ENCODE assay signal across 8 cellular contexts in the genomic region with DNA sequence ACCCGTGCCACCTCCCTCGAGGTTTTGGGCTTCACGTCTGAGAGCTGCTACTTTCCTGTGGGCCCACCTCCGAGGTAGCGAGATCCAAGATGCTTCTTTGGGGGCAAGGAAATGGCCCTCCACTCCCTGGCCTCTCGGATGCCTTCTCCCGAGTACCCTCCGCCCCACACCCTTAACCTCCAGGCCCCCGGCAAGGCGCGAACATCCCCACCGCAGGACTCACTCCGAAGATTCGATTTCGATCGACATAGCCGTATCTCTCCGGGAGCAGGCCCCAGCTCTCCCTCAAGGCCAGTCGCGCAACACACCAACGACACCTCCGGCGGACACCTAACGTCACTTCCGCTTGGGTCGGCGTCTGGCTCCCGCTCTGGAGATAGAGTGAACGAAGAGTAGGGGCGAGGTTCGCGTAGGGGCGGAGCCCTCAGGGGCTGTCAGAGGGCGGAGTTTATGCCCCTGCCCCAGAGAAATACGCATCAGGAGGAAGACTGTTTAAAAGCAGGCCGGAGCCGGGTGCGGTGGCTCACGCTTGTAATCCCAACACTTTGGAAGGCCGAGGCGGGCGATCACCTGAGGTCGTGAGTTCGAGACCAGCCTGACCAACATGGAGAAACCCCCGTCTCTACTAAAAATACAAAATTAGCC. TPM values are rescaled to one million over a fixed set of nuclear protein-coding genes. Genes with fewer than 3 reads are reported as not detected.
DNase-seq lines count a peak whose midpoint lies in the region; ATAC-seq and TF ChIP-seq lines count a peak whose summit lies in the region.

A gene (minus strand): TSS at position 315 of the 645 bp plus-strand sequence. CDS start 66 bp downstream, at position 249.

- no TSS peak for BruUV-seq in Panc1 (replicated peaks; lab: Mats Ljungman, UMichigan)

- peak within 1 kb of the TSS; percentile 99 for H3K4me3 Mint-ChIP-seq in activated T-cell treated with anti-CD3 and anti-CD28 coated beads, Interleukin-2, amount 50 U/mL, for 4 hours

- CTCF ChIA-PET in Panc1 (lab: Charles Lee): no interaction called here

- no peaks in the 10 kb centered on the region for H3K27me3 ChIP-seq in Panc1 (ENCODE audit: control insufficient read depth, insufficient read depth, low read length)
- no peaks in the 10 kb centered on the region for H3K27me3 ChIP-seq in esophagus (ENCODE audit: control insufficient read depth in 1 of 2, insufficient read depth in 2 of 2, low read length in 2 of 2)
- no peaks in the 10 kb centered on the region for H3K27me3 ChIP-seq in mucosa of stomach (ENCODE audit: control insufficient read depth, insufficient read depth, low read length)

- POLR2A ChIA-PET in Panc1 (lab: Charles Lee): interaction anchor here (0.6 kb wide), 2 partner anchors 20 to 198 kb away, joined by 3 to 5 read pairs; no protein-coding TSS in a partner anchor

- H3K4me1 ChIP-seq in Panc1 (ENCODE audit: control insufficient read depth, insufficient read depth, low read length): peaks cover 14% of the 10 kb centered on the region; the same call in 1 of the 2 replicates
- H3K4me1 ChIP-seq in esophagus (ENCODE audit: control insufficient read depth in 2 of 2, insufficient read depth in 2 of 2, low read length in 1 of 2): no peaks in the 10 kb centered on the region
- peaks cover 12% of the 10 kb centered on the region for H3K4me1 ChIP-seq in mucosa of stomach (ENCODE audit: control insufficient read depth, insufficient read depth, low read length)

- peak within 1 kb of the TSS; percentile 95 for H3K27ac ChIP-seq in Panc1 (ENCODE audit: low read length)
- H3K27ac ChIP-seq in esophagus (ENCODE audit: low read depth in 2 of 2, low read length in 1 of 2): peak within 1 kb of the TSS; percentile 97 to 99

- H3K9me3 ChIP-seq in Panc1 (ENCODE audit: control insufficient read depth, insufficient read depth, low read depth, low read length) (no peaks in the 10 kb centered on the region), esophagus (ENCODE audit: control insufficient read depth in 2 of 2, insufficient read depth in 1 of 2, low read depth in 1 of 2, low read length in 1 of 2) (no peaks in the 10 kb centered on the region), mucosa of stomach (ENCODE audit: control insufficient read depth, low read length) (no peaks in the 10 kb centered on the region)

- in situ Hi-C loops in Panc1 (cut with HindIII; ENCODE audit: low pct_unique_long_range_greater_than_20kb, low sequenced_read_pairs): no loop called here

- H3K4me3 ChIP-seq in Panc1 (ENCODE audit: low read depth in 2 of 2, low read length in 2 of 2) (peak within 1 kb of the TSS; percentile 72 to 80), esophagus (ENCODE audit: low read depth in 1 of 2, low read length in 2 of 2) (peak within 1 kb of the TSS; percentile 92), mucosa of stomach (ENCODE audit: low read length) (peak within 1 kb of the TSS; percentile 76)

- H3K36me3 Mint-ChIP-seq in activated T-cell treated with anti-CD3 and anti-CD28 coated beads, Interleukin-2, amount 50 U/mL, for 4 hours (ENCODE audit: insufficient read depth): peaks cover 22% of the 10 kb centered on the region

- peaks cover 42% of the 10 kb centered on the region for H3K4me1 Mint-ChIP-seq in activated T-cell treated with anti-CD3 and anti-CD28 coated beads, Interleukin-2, amount 50 U/mL, for 4 hours (ENCODE audit: low read depth)

- ATAC-seq in GM21723 (IDR thresholded peaks at IDR 0.05; ENCODE audit: unreplicated experiment) (peak; percentile 98), Panc1 (peak; percentile 99)
- peak; percentile 98 for ATAC-seq in activated T-cell treated with anti-CD3 and anti-CD28 coated beads, Interleukin-2, amount 50 U/mL, for 4 hours

- no peaks in the 10 kb centered on the region for H3K9me3 Mint-ChIP-seq in activated T-cell treated with anti-CD3 and anti-CD28 coated beads, Interleukin-2, amount 50 U/mL, for 4 hours

- DNase-seq in DMS53 (lab: John Stamatoyannopoulos, UW) (peak; percentile 99), KG1 (lab: John Stamatoyannopoulos, UW) (peak; percentile 87), Panc1 (ENCODE audit: low read depth, low spot score) (peak; percentile 96)
- peak; percentile 92 for DNase-seq in activated T-cell treated with anti-CD3 and anti-CD28 coated beads, Interleukin-2, amount 50 U/mL, for 4 hours
- peak; percentile 83 to 90 for DNase-seq in stimulated activated CD8-positive, alpha-beta memory T cell treated with anti-CD3 and anti-CD28 coated beads, Interleukin-7, amount 100 ng/mL, for 1 hour (ENCODE audit: low read depth in 2 of 2)

- H3K36me3 ChIP-seq in Panc1 (ENCODE audit: control insufficient read depth, insufficient read depth, low read length): peaks cover 2% of the 10 kb centered on the region
- H3K36me3 ChIP-seq in esophagus (ENCODE audit: control insufficient read depth in 2 of 2, insufficient read depth in 2 of 2, low read length in 1 of 2): peaks cover 6 to 8% of the 10 kb centered on the region in 2 donors
- H3K36me3 ChIP-seq in mucosa of stomach (ENCODE audit: control insufficient read depth, insufficient read depth, low read length): no peaks in the 10 kb centered on the region

- peak within 1 kb of the TSS; percentile 85 for H3K9ac ChIP-seq in mucosa of stomach (ENCODE audit: low read length)

- 0% methylated on average over 44 to 45 of the region's 45 CpGs for WGBS in esophagus, 2 donors

- intact Hi-C loops in Panc1 (cut with micrococcal nuclease; ENCODE audit: unreplicated experiment): no loop called here

- no peak for TF ChIP-seq CTCF in Panc1 (IDR thresholded peaks at IDR 0.05)

- H3K27me3 Mint-ChIP-seq in activated T-cell treated with anti-CD3 and anti-CD28 coated beads, Interleukin-2, amount 50 U/mL, for 4 hours (ENCODE audit: low read depth): no peaks in the 10 kb centered on the region

RNA-seq across cellular contexts. Expression of the gene that starts here (rescaled TPM):
- total RNA-seq in Panc1 (2021; ENCODE audit: unreplicated experiment): 30.3 TPM
- 14.1 TPM for polyA plus RNA-seq in Panc1 (2012; ENCODE audit: insufficient read length)
- total RNA-seq in activated T-cell treated with anti-CD3 and anti-CD28 coated beads, Interleukin-2, amount 50 U/mL, for 4 hours: 10 to 100 TPM; 31.0 to 33.9 (median 32.3) TPM
- polyA plus RNA-seq in esophagus: 1 to 10 TPM; 4.8 to 8.5 TPM

Comparison
In these comparisons a context has a peak if more than half of its experiments do, and no peak if none do; other contexts are left out.
1. Peak in every context shown above with its lines: DNase-seq, ATAC-seq, H3K4me3 ChIP-seq and H3K27ac ChIP-seq.